19 cellular contexts compared by ENCODE assay signal in genomic region chr14:62436256-62436655, GRCh38.
"Had no signal": no experiment of that assay in that cellular context is flagged by ENCODE, and none has a peak within 500 bp of the region (broad histone marks: within the 10 kb centered on the region; RNA-seq: fewer than 3 reads in every experiment).

No MANE protein-coding gene starts in this region.

- H3K4me3 ChIP-seq: esophagus muscularis mucosa, mucosa of descending colon, prostate gland, right atrium auricular region, thoracic aorta, upper lobe of left lung had no signal

- ATAC-seq: activated T-cell treated with anti-CD3 and anti-CD28 coated beads, Interleukin-2, amount 50 U/mL, for 72 hours; mucosa of descending colon; naive thymus-derived CD4-positive, alpha-beta T cell had no signal

- H3K27ac ChIP-seq: esophagus muscularis mucosa, prostate gland, right atrium auricular region, thoracic aorta, upper lobe of left lung, VCaP had no signal

- H3K36me3 ChIP-seq: esophagus muscularis mucosa, prostate gland, right atrium auricular region, thoracic aorta, upper lobe of left lung had no signal

- H3K9me3 ChIP-seq: prostate gland had no signal

- DNase-seq: activated CD4-positive, alpha-beta T cell treated with anti-CD3 and anti-CD28 coated beads for 1 hour; activated CD8-positive, alpha-beta memory T cell treated with anti-CD3 and anti-CD28 coated beads for 24 hours; activated CD8-positive, alpha-beta memory T cell treated with anti-CD3 and anti-CD28 coated beads, Interleukin-2, amount 50 U/mL, for 48 hours; activated effector memory CD4-positive, alpha-beta T cell treated with anti-CD3 and anti-CD28 coated beads, Interleukin-2, amount 50 U/mL, for 16 hours; activated naive CD4-positive, alpha-beta T cell treated with anti-CD3 and anti-CD28 coated beads, Interleukin-2, amount 50 U/mL, for 16 hours; activated T-cell treated with anti-CD3 and anti-CD28 coated beads, Interleukin-2, amount 50 U/mL, for 72 hours; aorta; cerebellar nuclear complex; cortex of kidney; effector CD4-positive, alpha-beta T cell; mesenchymal stem cell; mucosa of descending colon; naive thymus-derived CD4-positive, alpha-beta T cell; upper lobe of left lung had no signal

- H3K4me1 ChIP-seq: esophagus muscularis mucosa, prostate gland, right atrium auricular region, upper lobe of left lung had no signal

- H3K27me3 ChIP-seq: esophagus muscularis mucosa, right atrium auricular region, upper lobe of left lung had no signal
